14 cellular contexts compared by ENCODE assay signal in genomic region chr12:130556486-130557055, GRCh38.
DNase-seq lines count a peak whose midpoint lies in the region; ATAC-seq and TF ChIP-seq lines count a peak whose summit lies in the region.
"Had no signal": no experiment of that assay in that cellular context is flagged by ENCODE, and none has a peak within 500 bp of the region (broad histone marks: within the 10 kb centered on the region; RNA-seq: fewer than 3 reads in every experiment).

No MANE protein-coding gene starts in this region.

- DNase-seq in SJSA1 (ENCODE audit: low read depth in 1 of 2, low spot score in 2 of 2) (peak; percentile 66 to 92), caudate nucleus (lab: John Stamatoyannopoulos, UW) (no peak), WERI-Rb-1 (no peak), NCI-H187 treated with DMSO at 0.1 percent for 48 hours (lab: John Stamatoyannopoulos, UW) (no peak)
- no peak for DNase-seq in stimulated activated effector memory CD8-positive, alpha-beta T cell treated with anti-CD3 and anti-CD28 coated beads, Interleukin-12 subunit alpha, Interleukin-12 subunit beta, amount 100 ng/mL, for 72 hours (ENCODE audit: low spot score in 2 of 2)
- no peak for DNase-seq in stimulated activated CD4-positive, alpha-beta T cell treated with anti-CD3 and anti-CD28 coated beads, Interleukin-1b, Interleukin-23, amount 100 ng/mL, for 48 hours
- DNase-seq: Caco-2; CD4-positive, CD25-positive, alpha-beta regulatory T cell; CD8-positive, alpha-beta T cell; DND-41; GM23248; HCEC 1CT had no signal

- no peaks in the 10 kb centered on the region for H3K36me3 Mint-ChIP-seq in stimulated activated effector memory CD8-positive, alpha-beta T cell treated with anti-CD3 and anti-CD28 coated beads, Interleukin-12 subunit alpha, Interleukin-12 subunit beta, amount 100 ng/mL, for 72 hours
- H3K36me3 Mint-ChIP-seq: CD4-positive, CD25-positive, alpha-beta regulatory T cell; CD8-positive, alpha-beta T cell had no signal

- ATAC-seq in stimulated activated effector memory CD8-positive, alpha-beta T cell treated with anti-CD3 and anti-CD28 coated beads, Interleukin-12 subunit alpha, Interleukin-12 subunit beta, amount 100 ng/mL, for 72 hours: peak; percentile 16
- ATAC-seq: CD8-positive, alpha-beta T cell had no signal

- peaks cover 97% of the 10 kb centered on the region for H3K27me3 ChIP-seq in SJSA1 (replicated peaks)
- no peaks in the 10 kb centered on the region for H3K27me3 ChIP-seq in WERI-Rb-1 (ENCODE audit: insufficient read depth, low read depth, severe bottlenecking)
- H3K27me3 ChIP-seq: BLaER1 had no signal

- peaks cover 18% of the 10 kb centered on the region for H3K9me3 ChIP-seq in SJSA1 (replicated peaks)
- peaks cover 1% of the 10 kb centered on the region for H3K9me3 ChIP-seq in WERI-Rb-1 (ENCODE audit: severe bottlenecking)
- H3K9me3 ChIP-seq: Caco-2 had no signal

- H3K27ac ChIP-seq in SJSA1: no peak overlapping the region
- H3K27ac ChIP-seq in caudate nucleus (ENCODE audit: low read depth, low read length): peak overlapping the region; percentile 31
- no peak overlapping the region for H3K27ac ChIP-seq in WERI-Rb-1
- H3K27ac ChIP-seq: BLaER1, C4-2B, GM23248 had no signal

- H3K4me3 Mint-ChIP-seq in stimulated activated effector memory CD8-positive, alpha-beta T cell treated with anti-CD3 and anti-CD28 coated beads, Interleukin-12 subunit alpha, Interleukin-12 subunit beta, amount 100 ng/mL, for 72 hours: no peak overlapping the region
- H3K4me3 Mint-ChIP-seq: CD4-positive, CD25-positive, alpha-beta regulatory T cell; CD8-positive, alpha-beta T cell had no signal

- no peak overlapping the region for H3K4me3 ChIP-seq in SJSA1
- H3K4me3 ChIP-seq in WERI-Rb-1 (ENCODE audit: low read depth, low read length): no peak overlapping the region
- H3K4me3 ChIP-seq: BLaER1, GM23248 had no signal

- H3K36me3 ChIP-seq in SJSA1 (no peaks in the 10 kb centered on the region), WERI-Rb-1 (no peaks in the 10 kb centered on the region)
- H3K36me3 ChIP-seq: BLaER1 had no signal

- H3K4me1 ChIP-seq in SJSA1 (replicated peaks): no peaks in the 10 kb centered on the region
- H3K4me1 ChIP-seq: BLaER1 had no signal

- H3K4me1 Mint-ChIP-seq in stimulated activated effector memory CD8-positive, alpha-beta T cell treated with anti-CD3 and anti-CD28 coated beads, Interleukin-12 subunit alpha, Interleukin-12 subunit beta, amount 100 ng/mL, for 72 hours: no peaks in the 10 kb centered on the region
- H3K4me1 Mint-ChIP-seq: CD4-positive, CD25-positive, alpha-beta regulatory T cell had no signal

- no peak overlapping the region for H3K27ac Mint-ChIP-seq in stimulated activated effector memory CD8-positive, alpha-beta T cell treated with anti-CD3 and anti-CD28 coated beads, Interleukin-12 subunit alpha, Interleukin-12 subunit beta, amount 100 ng/mL, for 72 hours
- H3K27ac Mint-ChIP-seq: CD4-positive, CD25-positive, alpha-beta regulatory T cell; CD8-positive, alpha-beta T cell had no signal

- H3K9me3 Mint-ChIP-seq in stimulated activated effector memory CD8-positive, alpha-beta T cell treated with anti-CD3 and anti-CD28 coated beads, Interleukin-12 subunit alpha, Interleukin-12 subunit beta, amount 100 ng/mL, for 72 hours: peaks cover 3% of the 10 kb centered on the region

- no peak for TF ChIP-seq CTCF in WERI-Rb-1 (IDR thresholded peaks at IDR 0.05; ENCODE audit: low read depth, low read length)

Comparison
In these comparisons a context has a peak if more than half of its experiments do, and no peak if none do; other contexts are left out.
1. DNase-seq: peak in SJSA1 (2 of 2); none in caudate nucleus (0 of 61), stimulated activated effector memory CD8-positive, alpha-beta T cell treated with anti-CD3 and anti-CD28 coated beads, Interleukin-12 subunit alpha, Interleukin-12 subunit beta, amount 100 ng/mL, for 72 hours (0 of 2), WERI-Rb-1 (single experiment), NCI-H187 treated with DMSO at 0.1 percent for 48 hours (single experiment) and stimulated activated CD4-positive, alpha-beta T cell treated with anti-CD3 and anti-CD28 coated beads, Interleukin-1b, Interleukin-23, amount 100 ng/mL, for 48 hours (single experiment).